In genomic region chr2:18387479-18388206, GRCh38 we compare ENCODE assay signal across 8 cellular contexts.
DNase-seq lines count a peak whose midpoint lies in the region; ATAC-seq and TF ChIP-seq lines count a peak whose summit lies in the region.

No MANE protein-coding gene starts in this region.

- H3K9me2 ChIP-seq in DOHH2 (replicated peaks; ENCODE audit: control insufficient read depth, low read length) (no peaks in the 10 kb centered on the region), PC-9 (ENCODE audit: insufficient read depth) (no peaks in the 10 kb centered on the region)

- TF ChIP-seq CTCF in DOHH2 (IDR thresholded peaks at IDR 0.05; ENCODE audit: low read depth, low read length, poor library complexity, severe bottlenecking) (peak; percentile 96), PC-9 (conservative IDR thresholded peaks at IDR 0.05) (peak; percentile 98), foreskin keratinocyte (conservative IDR thresholded peaks at IDR 0.05) (peak; percentile 89), tibial artery (IDR thresholded peaks at IDR 0.05) (peak; percentile 87 to 94)

- DNase-seq in HuH-7 (ENCODE audit: low spot score) (peak; percentile 47), PC-9 (peak; percentile 55 to 70), foreskin keratinocyte (peak in 1 of 2 donors; percentile 44), occipital lobe (lab: John Stamatoyannopoulos, UW) (peak; percentile 61), tibial artery (peak; percentile 87 to 88)
- DNase-seq in activated T-helper 1 cell treated with anti-CD3 and anti-CD28 coated beads, Interleukin-12 subunit alpha, Interleukin-12 subunit beta, Interleukin-2, Interleukin-4 antibody, amounts not matched to agents 30 ng/mL and 10 ng/mL and 1 ng/mL, durations not matched to agents 14 hours and 24 hours and 36 hours (ENCODE audit: low spot score): peak; percentile 27

- intact Hi-C loops in PC-9 (cut with micrococcal nuclease; ENCODE audit: unreplicated experiment) (loop anchor here (1.0 to 5.0 kb wide), 4 partner anchors 135 to 1711 kb away; no protein-coding TSS in a partner anchor), tibial artery (cut with DNase I; ENCODE audit: low total_unique reads) (no loop called here)
- intact Hi-C loops in activated T-helper 1 cell treated with anti-CD3 and anti-CD28 coated beads, Interleukin-12 subunit alpha, Interleukin-12 subunit beta, Interleukin-2, Interleukin-4 antibody, amounts not matched to agents 30 ng/mL and 10 ng/mL and 1 ng/mL, durations not matched to agents 14 hours and 24 hours and 36 hours (cut with micrococcal nuclease): loop anchor here (2.0 kb wide), 1 partner anchor 1481 kb away; no protein-coding TSS in a partner anchor

- no peaks in the 10 kb centered on the region for H3K36me3 Mint-ChIP-seq in activated T-helper 1 cell treated with anti-CD3 and anti-CD28 coated beads, Interleukin-12 subunit alpha, Interleukin-12 subunit beta, Interleukin-2, Interleukin-4 antibody, amounts not matched to agents 30 ng/mL and 10 ng/mL and 1 ng/mL, durations not matched to agents 14 hours and 24 hours and 36 hours (ENCODE audit: low read depth)

- H3K9me3 Mint-ChIP-seq in activated T-helper 1 cell treated with anti-CD3 and anti-CD28 coated beads, Interleukin-12 subunit alpha, Interleukin-12 subunit beta, Interleukin-2, Interleukin-4 antibody, amounts not matched to agents 30 ng/mL and 10 ng/mL and 1 ng/mL, durations not matched to agents 14 hours and 24 hours and 36 hours: no peaks in the 10 kb centered on the region

- ATAC-seq in GM21576 (IDR thresholded peaks at IDR 0.05; ENCODE audit: unreplicated experiment) (peak; percentile 89), foreskin keratinocyte (peak; percentile 87)

- H3K4me2 ChIP-seq in DOHH2 (ENCODE audit: low read length) (no peak overlapping the region), PC-9 (no peak overlapping the region)

- H3K79me2 ChIP-seq in DOHH2 (ENCODE audit: control insufficient read depth, low read length) (no peaks in the 10 kb centered on the region), PC-9 (ENCODE audit: low read depth) (no peaks in the 10 kb centered on the region)

- peaks cover 2% of the 10 kb centered on the region for H3K27me3 Mint-ChIP-seq in activated T-helper 1 cell treated with anti-CD3 and anti-CD28 coated beads, Interleukin-12 subunit alpha, Interleukin-12 subunit beta, Interleukin-2, Interleukin-4 antibody, amounts not matched to agents 30 ng/mL and 10 ng/mL and 1 ng/mL, durations not matched to agents 14 hours and 24 hours and 36 hours (ENCODE audit: insufficient read depth)

- H3K27ac ChIP-seq in DOHH2 (ENCODE audit: low read depth, low read length): no peak overlapping the region
- H3K27ac ChIP-seq in PC-9: no peak overlapping the region
- no peak overlapping the region for H3K27ac ChIP-seq in foreskin keratinocyte
- H3K27ac ChIP-seq in tibial artery: no peak overlapping the region

- no peaks in the 10 kb centered on the region for H3K4me1 Mint-ChIP-seq in activated T-helper 1 cell treated with anti-CD3 and anti-CD28 coated beads, Interleukin-12 subunit alpha, Interleukin-12 subunit beta, Interleukin-2, Interleukin-4 antibody, amounts not matched to agents 30 ng/mL and 10 ng/mL and 1 ng/mL, durations not matched to agents 14 hours and 24 hours and 36 hours (ENCODE audit: low read depth)

- H3K4me3 ChIP-seq in DOHH2 (ENCODE audit: low read length) (no peak overlapping the region), PC-9 (no peak overlapping the region), tibial artery (no peak overlapping the region)

- H2AFZ ChIP-seq in PC-9: no peak overlapping the region

- H3K9me3 ChIP-seq in DOHH2 (ENCODE audit: control insufficient read depth, insufficient read depth, low read length) (no peaks in the 10 kb centered on the region), PC-9 (ENCODE audit: insufficient read depth, low read depth) (no peaks in the 10 kb centered on the region), tibial artery (no peaks in the 10 kb centered on the region)

- CTCF ChIA-PET in PC-9 (lab: Charles Lee): interaction anchor here (0.7 kb wide), 1 partner anchor 542 kb away, joined by 4 read pairs; no protein-coding TSS in a partner anchor

- no peak overlapping the region for H3K4me3 Mint-ChIP-seq in activated T-helper 1 cell treated with anti-CD3 and anti-CD28 coated beads, Interleukin-12 subunit alpha, Interleukin-12 subunit beta, Interleukin-2, Interleukin-4 antibody, amounts not matched to agents 30 ng/mL and 10 ng/mL and 1 ng/mL, durations not matched to agents 14 hours and 24 hours and 36 hours

- POLR2A ChIA-PET in PC-9 (lab: Charles Lee; ENCODE audit: unreplicated experiment): no interaction called here

- H3K27me3 ChIP-seq in DOHH2 (ENCODE audit: control insufficient read depth, low read length): no peaks in the 10 kb centered on the region
- no peaks in the 10 kb centered on the region for H3K27me3 ChIP-seq in PC-9 (ENCODE audit: insufficient read depth, low read depth)
- H3K27me3 ChIP-seq in foreskin keratinocyte: peaks cover 19% of the 10 kb centered on the region
- H3K27me3 ChIP-seq in tibial artery: no peaks in the 10 kb centered on the region

- no TSS peak for BruUV-seq in PC-9 (replicated peaks; lab: Mats Ljungman, UMichigan)

- H3K27ac Mint-ChIP-seq in activated T-helper 1 cell treated with anti-CD3 and anti-CD28 coated beads, Interleukin-12 subunit alpha, Interleukin-12 subunit beta, Interleukin-2, Interleukin-4 antibody, amounts not matched to agents 30 ng/mL and 10 ng/mL and 1 ng/mL, durations not matched to agents 14 hours and 24 hours and 36 hours: no peak overlapping the region

- H3F3A ChIP-seq in DOHH2 (ENCODE audit: control insufficient read depth, insufficient read depth) (no peaks in the 10 kb centered on the region), PC-9 (ENCODE audit: insufficient read depth, low read depth) (no peaks in the 10 kb centered on the region)

- H4K20me1 ChIP-seq in DOHH2 (ENCODE audit: control insufficient read depth, insufficient read depth, low read depth, low read length) (no peaks in the 10 kb centered on the region), PC-9 (ENCODE audit: insufficient read depth) (no peaks in the 10 kb centered on the region)

- H3K4me1 ChIP-seq in DOHH2 (ENCODE audit: control insufficient read depth, low read length) (no peaks in the 10 kb centered on the region), PC-9 (replicated peaks; ENCODE audit: insufficient read depth) (no peaks in the 10 kb centered on the region), foreskin keratinocyte (no peaks in the 10 kb centered on the region), tibial artery (no peaks in the 10 kb centered on the region)

- no peaks in the 10 kb centered on the region for H3K36me3 ChIP-seq in DOHH2 (ENCODE audit: control insufficient read depth, low read length)
- H3K36me3 ChIP-seq in PC-9 (ENCODE audit: low read depth): no peaks in the 10 kb centered on the region
- H3K36me3 ChIP-seq in tibial artery: no peaks in the 10 kb centered on the region
